ENCODE assay signal across 4 cellular contexts in genomic region chr16:74419811-74420210, GRCh38. TPM values are rescaled to one million over a fixed set of nuclear protein-coding genes. Genes with fewer than 3 reads are reported as not detected.
"Had no signal": no experiment of that assay in that cellular context is flagged by ENCODE, and none has a peak within 500 bp of the region (broad histone marks: within the 10 kb centered on the region; RNA-seq: fewer than 3 reads in every experiment).

No MANE protein-coding gene starts in this region.

RNA-seq across cellular contexts. Expression of gene CLEC18B, which starts 1.5 kb away (rescaled TPM):
- total RNA-seq: IMR-90, SJSA1 had no signal

RNA-seq across cellular contexts. Expression of gene NPIPB15, which starts 43.7 kb away (rescaled TPM):
- total RNA-seq: HT-29, Right ventricle myocardium superior had no signal
